In the genomic region with DNA sequence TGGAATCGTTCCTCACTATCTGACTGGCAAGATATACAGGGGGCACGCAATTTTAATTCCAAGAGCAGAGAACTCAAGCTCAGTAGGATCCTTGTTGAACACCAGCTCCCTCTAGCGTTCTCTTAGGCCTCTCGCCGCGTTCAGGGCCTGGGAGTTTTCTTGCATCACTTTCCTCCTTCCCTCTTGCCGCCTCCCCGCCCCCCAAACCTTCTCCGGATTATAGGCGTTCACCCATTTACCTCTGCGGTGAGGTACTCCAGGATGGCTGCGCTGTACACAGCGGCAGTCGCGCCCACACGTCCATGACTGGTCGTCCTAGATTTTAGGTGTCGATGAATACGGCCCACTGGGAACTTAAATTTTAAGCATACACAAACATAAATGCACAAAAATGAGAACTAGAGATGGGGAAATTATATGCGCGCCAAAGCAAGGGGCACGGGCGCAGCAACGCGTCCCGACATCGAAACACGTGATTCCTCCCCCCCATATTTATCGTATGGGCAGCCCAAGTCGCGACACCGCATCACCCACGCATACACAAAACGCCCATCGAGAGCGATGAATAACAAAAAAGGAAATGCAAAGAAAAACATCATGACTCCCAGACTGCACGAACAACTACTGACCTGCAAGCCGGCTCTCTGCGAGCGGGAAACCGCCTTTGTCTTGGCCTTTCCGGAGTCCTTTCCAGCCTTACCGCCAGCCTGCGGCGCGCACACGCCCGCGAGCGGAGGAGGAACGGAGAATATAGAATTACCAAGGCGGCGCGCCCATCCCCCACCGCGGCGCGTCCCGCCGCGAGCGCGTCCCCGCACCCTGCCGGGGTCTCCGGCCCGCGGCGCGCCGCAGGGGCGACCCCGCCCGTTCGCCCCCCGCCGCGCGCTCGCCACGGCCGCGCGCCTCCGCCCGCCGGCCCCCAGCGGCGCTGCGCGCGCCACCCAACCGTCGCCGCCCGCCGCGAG, we compare ENCODE assay signal across 8 cellular contexts. TPM values are rescaled to one million over a fixed set of nuclear protein-coding genes. Genes with fewer than 3 reads are reported as not detected.
DNase-seq lines count a peak whose midpoint lies in the region; ATAC-seq and TF ChIP-seq lines count a peak whose summit lies in the region.

No MANE protein-coding gene starts in this region.

- intact Hi-C loops in dorsolateral prefrontal cortex (cut with DNase I) = loop anchor here (2.0 to 10.0 kb wide), 3 partner anchors 55 to 1395 kb away; a partner anchor contains a TSS

- H3K36me3 ChIP-seq in liver (ENCODE audit: control insufficient read depth in 4 of 4, insufficient read depth in 3 of 4, low read depth in 1 of 4, low read length in 3 of 4) = no peaks in the 10 kb centered on the region

- H3K27me3 ChIP-seq in dorsolateral prefrontal cortex = no peaks in the 10 kb centered on the region
- no peaks in the 10 kb centered on the region for H3K27me3 ChIP-seq in liver (ENCODE audit: control insufficient read depth in 4 of 4, insufficient read depth in 4 of 4, low read length in 3 of 4)

- H3K9ac ChIP-seq in liver (ENCODE audit: low read depth in 1 of 2, low read length in 2 of 2) = peak overlapping the region; percentile 41 to 85

- DNase-seq in C1 segment of cervical spinal cord (lab: John Stamatoyannopoulos, UW) (peak; percentile 18 to 93 (median 76)), NCI-H526 treated with DMSO at 0.1 percent for 48 hours (lab: John Stamatoyannopoulos, UW) (peak; percentile 46), dorsolateral prefrontal cortex (peak; percentile 68 to 92 (median 88))
- DNase-seq in activated CD4-positive, alpha-beta T cell treated with anti-CD3 and anti-CD28 coated beads, Interleukin-2, amount 50 U/mL, for 1 hour = peak; percentile 83
- DNase-seq in stimulated activated CD4-positive, alpha-beta T cell treated with anti-CD3 and anti-CD28 coated beads, Interleukin-2, amount 100 ng/mL, for 48 hours = peak; percentile 81 to 85

- under 1% methylated on average over 98 of the region's 98 CpGs for WGBS in liver

- H3K4me1 ChIP-seq in liver (ENCODE audit: control insufficient read depth in 4 of 4, insufficient read depth in 4 of 4, low read length in 3 of 4) = peaks cover 2 to 36% (median 24%) of the 10 kb centered on the region in 4 donors

- no peaks in the 10 kb centered on the region for H3K9me3 ChIP-seq in liver (ENCODE audit: control insufficient read depth in 4 of 4, low read length in 3 of 4)

- TF ChIP-seq RAD21 in liver (IDR thresholded peaks at IDR 0.05) = peak; percentile 87 to 92

- H3K4me3 ChIP-seq in dorsolateral prefrontal cortex = peak overlapping the region; percentile 63 to 97 (median 89)
- H3K4me3 ChIP-seq in liver (ENCODE audit: low read depth in 1 of 3, low read length in 3 of 3) = peak overlapping the region; percentile 74 to 84 (median 77)

- peak; percentile 64 to 91 (median 83) for TF ChIP-seq CTCF in dorsolateral prefrontal cortex (IDR thresholded peaks at IDR 0.05 in 54 of 56, conservative IDR thresholded peaks at IDR 0.05 in 2 of 56; ENCODE audit: low read depth in 1 of 56, partially characterized antibody in 56 of 56)
- TF ChIP-seq CTCF in liver (IDR thresholded peaks at IDR 0.05; ENCODE audit: low read depth, low read length, missing input control) = peak; percentile 85

- peak; percentile 16 for ATAC-seq in GM19328 (IDR thresholded peaks at IDR 0.05; ENCODE audit: unreplicated experiment)
- ATAC-seq in HG03520 (IDR thresholded peaks at IDR 0.05; ENCODE audit: unreplicated experiment) = peak; percentile 25

- H3K27ac ChIP-seq in dorsolateral prefrontal cortex (peak overlapping the region; percentile 74 to 98 (median 94)), liver (ENCODE audit: low read depth in 1 of 2, low read length in 2 of 2) (peak overlapping the region; percentile 80 to 83)

TF ChIP-seq in liver, 16 proteins besides CTCF, POLR2A, EP300 and RAD21:
- TF ChIP-seq, protein P1, sequence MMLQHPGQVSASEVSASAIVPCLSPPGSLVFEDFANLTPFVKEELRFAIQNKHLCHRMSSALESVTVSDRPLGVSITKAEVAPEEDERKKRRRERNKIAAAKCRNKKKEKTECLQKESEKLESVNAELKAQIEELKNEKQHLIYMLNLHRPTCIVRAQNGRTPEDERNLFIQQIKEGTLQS (IDR thresholded peaks at IDR 0.05) = peak; percentile 93
- TF ChIP-seq GABPA (IDR thresholded peaks at IDR 0.05 in 1 of 2, conservative IDR thresholded peaks at IDR 0.05 in 1 of 2) (peak in 1 of 2 donors; percentile 56), SP1 (IDR thresholded peaks at IDR 0.05) (peak; percentile 41), NR2F2 (IDR thresholded peaks at IDR 0.05) (no peak), FOXA1 (IDR thresholded peaks at IDR 0.05) (peak; percentile 11), YY1 (IDR thresholded peaks at IDR 0.05) (peak; percentile 52), JUND (IDR thresholded peaks at IDR 0.05) (peak in 1 of 2 donors; percentile 33), EGR1 (IDR thresholded peaks at IDR 0.05; ENCODE audit: low read depth in 2 of 2) (no peak), RXRA (IDR thresholded peaks at IDR 0.05) (no peak)
- TF ChIP-seq, protein P2, sequence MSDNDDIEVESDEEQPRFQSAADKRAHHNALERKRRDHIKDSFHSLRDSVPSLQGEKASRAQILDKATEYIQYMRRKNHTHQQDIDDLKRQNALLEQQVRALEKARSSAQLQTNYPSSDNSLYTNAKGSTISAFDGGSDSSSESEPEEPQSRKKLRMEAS (IDR thresholded peaks at IDR 0.05) = peak; percentile 25
- TF ChIP-seq, protein P3, sequence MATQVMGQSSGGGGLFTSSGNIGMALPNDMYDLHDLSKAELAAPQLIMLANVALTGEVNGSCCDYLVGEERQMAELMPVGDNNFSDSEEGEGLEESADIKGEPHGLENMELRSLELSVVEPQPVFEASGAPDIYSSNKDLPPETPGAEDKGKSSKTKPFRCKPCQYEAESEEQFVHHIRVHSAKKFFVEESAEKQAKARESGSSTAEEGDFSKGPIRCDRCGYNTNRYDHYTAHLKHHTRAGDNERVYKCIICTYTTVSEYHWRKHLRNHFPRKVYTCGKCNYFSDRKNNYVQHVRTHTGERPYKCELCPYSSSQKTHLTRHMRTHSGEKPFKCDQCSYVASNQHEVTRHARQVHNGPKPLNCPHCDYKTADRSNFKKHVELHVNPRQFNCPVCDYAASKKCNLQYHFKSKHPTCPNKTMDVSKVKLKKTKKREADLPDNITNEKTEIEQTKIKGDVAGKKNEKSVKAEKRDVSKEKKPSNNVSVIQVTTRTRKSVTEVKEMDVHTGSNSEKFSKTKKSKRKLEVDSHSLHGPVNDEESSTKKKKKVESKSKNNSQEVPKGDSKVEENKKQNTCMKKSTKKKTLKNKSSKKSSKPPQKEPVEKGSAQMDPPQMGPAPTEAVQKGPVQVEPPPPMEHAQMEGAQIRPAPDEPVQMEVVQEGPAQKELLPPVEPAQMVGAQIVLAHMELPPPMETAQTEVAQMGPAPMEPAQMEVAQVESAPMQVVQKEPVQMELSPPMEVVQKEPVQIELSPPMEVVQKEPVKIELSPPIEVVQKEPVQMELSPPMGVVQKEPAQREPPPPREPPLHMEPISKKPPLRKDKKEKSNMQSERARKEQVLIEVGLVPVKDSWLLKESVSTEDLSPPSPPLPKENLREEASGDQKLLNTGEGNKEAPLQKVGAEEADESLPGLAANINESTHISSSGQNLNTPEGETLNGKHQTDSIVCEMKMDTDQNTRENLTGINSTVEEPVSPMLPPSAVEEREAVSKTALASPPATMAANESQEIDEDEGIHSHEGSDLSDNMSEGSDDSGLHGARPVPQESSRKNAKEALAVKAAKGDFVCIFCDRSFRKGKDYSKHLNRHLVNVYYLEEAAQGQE (IDR thresholded peaks at IDR 0.05) = no peak
- TF ChIP-seq, protein P4, sequence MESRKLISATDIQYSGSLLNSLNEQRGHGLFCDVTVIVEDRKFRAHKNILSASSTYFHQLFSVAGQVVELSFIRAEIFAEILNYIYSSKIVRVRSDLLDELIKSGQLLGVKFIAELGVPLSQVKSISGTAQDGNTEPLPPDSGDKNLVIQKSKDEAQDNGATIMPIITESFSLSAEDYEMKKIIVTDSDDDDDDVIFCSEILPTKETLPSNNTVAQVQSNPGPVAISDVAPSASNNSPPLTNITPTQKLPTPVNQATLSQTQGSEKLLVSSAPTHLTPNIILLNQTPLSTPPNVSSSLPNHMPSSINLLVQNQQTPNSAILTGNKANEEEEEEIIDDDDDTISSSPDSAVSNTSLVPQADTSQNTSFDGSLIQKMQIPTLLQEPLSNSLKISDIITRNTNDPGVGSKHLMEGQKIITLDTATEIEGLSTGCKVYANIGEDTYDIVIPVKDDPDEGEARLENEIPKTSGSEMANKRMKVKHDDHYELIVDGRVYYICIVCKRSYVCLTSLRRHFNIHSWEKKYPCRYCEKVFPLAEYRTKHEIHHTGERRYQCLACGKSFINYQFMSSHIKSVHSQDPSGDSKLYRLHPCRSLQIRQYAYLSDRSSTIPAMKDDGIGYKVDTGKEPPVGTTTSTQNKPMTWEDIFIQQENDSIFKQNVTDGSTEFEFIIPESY (IDR thresholded peaks at IDR 0.05) = no peak

RNA-seq across cellular contexts. Expression of a gene that starts 0.8 kb away (rescaled TPM):
- total RNA-seq in dorsolateral prefrontal cortex = 100 to 1,000 TPM in 101 of 120 experiments, 10 to 100 TPM in 19; 70.3 to 166 (median 124) TPM
- total RNA-seq in liver = 100 to 1,000 TPM in 1 of 2 donors, 10 to 100 TPM in 1; 28.5 to 139 TPM
- polyA plus RNA-seq in liver = 100 to 1,000 TPM in 1 of 2 donors, 10 to 100 TPM in 1; 96.6 to 110 TPM

RNA-seq across cellular contexts. Expression of a gene that starts 2.9 kb away (rescaled TPM):
- total RNA-seq in dorsolateral prefrontal cortex = 100 to 1,000 TPM in 59 of 120 experiments, 10 to 100 TPM in 61; 61.3 to 136 (median 99.5) TPM
- 10 to 100 TPM in 1 of 2 donors, 1 to 10 TPM in 1; 9.5 to 15.1 TPM for total RNA-seq in liver
- 1 to 10 TPM; 8.1 to 8.3 TPM for polyA plus RNA-seq in liver

RNA-seq across cellular contexts. Expression of a gene that starts 55.1 kb away (rescaled TPM):
- total RNA-seq in dorsolateral prefrontal cortex (10 to 100 TPM; 26.6 to 58.4 (median 43.5) TPM), liver (10 to 100 TPM; 16.1 to 23.5 TPM)
- 10 to 100 TPM; 13.5 to 26.3 TPM for polyA plus RNA-seq in liver

Comparison
In these comparisons a context has a peak if more than half of its experiments do, and no peak if none do; other contexts are left out.
1. Peak in every context shown above with its lines: DNase-seq, ATAC-seq, H3K4me3 ChIP-seq and H3K27ac ChIP-seq.